10 cellular contexts compared by ENCODE assay signal in genomic region chr19:4042731-4043082, GRCh38. TPM values are rescaled to one million over a fixed set of nuclear protein-coding genes. Genes with fewer than 3 reads are reported as not detected.
DNase-seq lines count a peak whose midpoint lies in the region; ATAC-seq and TF ChIP-seq lines count a peak whose summit lies in the region.
"Had no signal": no experiment of that assay in that cellular context is flagged by ENCODE, and none has a peak within 500 bp of the region (broad histone marks: within the 10 kb centered on the region; RNA-seq: fewer than 3 reads in every experiment).

No MANE protein-coding gene starts in this region.

- ATAC-seq in Right ventricle myocardium superior (ENCODE audit: poor library complexity): peak; percentile 16
- peak; percentile 2 for ATAC-seq in gastroesophageal sphincter
- ATAC-seq in aorta (ENCODE audit: low FRiP score): peak; percentile 27
- ATAC-seq in GM18873 (IDR thresholded peaks at IDR 0.05; ENCODE audit: low FRiP score, unreplicated experiment): no peak
- no peak for ATAC-seq in GM21423 (IDR thresholded peaks at IDR 0.05; ENCODE audit: unreplicated experiment)

- H3K27me3 ChIP-seq in right atrium auricular region: no peaks in the 10 kb centered on the region
- H3K27me3 ChIP-seq in gastroesophageal sphincter: no peaks in the 10 kb centered on the region
- no peaks in the 10 kb centered on the region for H3K27me3 ChIP-seq in neutrophil
- H3K27me3 ChIP-seq in aorta (ENCODE audit: control insufficient read depth in 1 of 2, insufficient read depth in 2 of 2, low read length in 1 of 2): no peaks in the 10 kb centered on the region

- intact Hi-C loops in Right ventricle myocardium superior (cut with DNase I): no loop called here
- intact Hi-C loops in aorta (cut with DNase I): no loop called here

- H3K36me3 ChIP-seq in right atrium auricular region: peaks cover 32% of the 10 kb centered on the region
- H3K36me3 ChIP-seq in gastroesophageal sphincter: peaks cover 0 to 64% of the 10 kb centered on the region in 2 donors
- H3K36me3 ChIP-seq in neutrophil: peaks cover 61% of the 10 kb centered on the region
- no peaks in the 10 kb centered on the region for H3K36me3 ChIP-seq in aorta (ENCODE audit: control insufficient read depth in 1 of 2, insufficient read depth in 2 of 2, low read length in 1 of 2)

- H3K4me1 ChIP-seq in right atrium auricular region (peaks cover 0 to 20% of the 10 kb centered on the region in 2 donors), gastroesophageal sphincter (peaks cover 0 to 48% (median 2%) of the 10 kb centered on the region in 3 donors), neutrophil (ENCODE audit: control insufficient read depth in 1 of 2, insufficient read depth in 1 of 2, low read depth in 1 of 2, low read length in 1 of 2) (no peaks in the 10 kb centered on the region), aorta (ENCODE audit: control insufficient read depth in 1 of 2, insufficient read depth in 2 of 2, low read length in 2 of 2) (no peaks in the 10 kb centered on the region)

- H3K9me3 ChIP-seq in right atrium auricular region (no peaks in the 10 kb centered on the region), gastroesophageal sphincter (no peaks in the 10 kb centered on the region), neutrophil (no peaks in the 10 kb centered on the region), aorta (ENCODE audit: control insufficient read depth, low read length) (no peaks in the 10 kb centered on the region)

- WGBS in gastroesophageal sphincter (ENCODE audit: low coverage in 1 of 2), 2 donors: no CpG with 5 or more reads among the region's 14 CpGs
- 71 to 77% methylated on average over 14 of the region's 14 CpGs for WGBS in aorta, 2 donors

- no peak for TF ChIP-seq EP300 in gastroesophageal sphincter (IDR thresholded peaks at IDR 0.05)

- TF ChIP-seq CTCF in right atrium auricular region (IDR thresholded peaks at IDR 0.05) (no peak), gastroesophageal sphincter (IDR thresholded peaks at IDR 0.05) (no peak), neutrophil (IDR thresholded peaks at IDR 0.05) (no peak)

- DNase-seq in Right ventricle myocardium superior: no peak
- no peak for DNase-seq in right atrium auricular region (ENCODE audit: low spot score)
- no peak for DNase-seq in aorta
- DNase-seq in SIG-M5 treated with dmso at 0.1 percent for 504 hours (lab: John Stamatoyannopoulos, UW; ENCODE audit: unreplicated experiment): no peak
- DNase-seq: GF-D8, NCI-H2171 treated with DMSO at 0.1 percent for 48 hours had no signal

- H3K4me3 ChIP-seq in right atrium auricular region (no peak overlapping the region), gastroesophageal sphincter (no peak overlapping the region), neutrophil (ENCODE audit: low read depth in 1 of 2, low read length in 1 of 2) (no peak overlapping the region), aorta (ENCODE audit: low read length in 2 of 2) (no peak overlapping the region)

- peak overlapping the region in 1 of 2 donors; percentile 4 for H3K27ac ChIP-seq in right atrium auricular region
- H3K27ac ChIP-seq in gastroesophageal sphincter: peak overlapping the region in 3 of 4 donors; percentile 40 to 57 (median 53)
- H3K27ac ChIP-seq in neutrophil: peak overlapping the region; percentile 19
- no peak overlapping the region for H3K27ac ChIP-seq in aorta (ENCODE audit: low read depth in 1 of 2, low read length in 2 of 2)

- TF ChIP-seq POLR2A in gastroesophageal sphincter (IDR thresholded peaks at IDR 0.05): no peak

RNA-seq across cellular contexts. Expression of gene ZBTB7A, which starts 24.0 kb away (rescaled TPM):
- total RNA-seq in Right ventricle myocardium superior (31.4 TPM), right atrium auricular region (10 to 100 TPM; 33.8 to 50.0 TPM), gastroesophageal sphincter (100 to 1,000 TPM in 1 of 4 donors, 10 to 100 TPM in 3; 65.6 to 122 (median 82.4) TPM), aorta (10 to 100 TPM; 50.4 to 53.9 TPM)
- 10 to 100 TPM in 1 of 2 donors, 1 to 10 TPM in 1; 7.8 to 14.5 TPM for polyA plus RNA-seq in aorta

RNA-seq across cellular contexts. Expression of gene PIAS4, which starts 35.2 kb away (rescaled TPM):
- total RNA-seq in Right ventricle myocardium superior (16.7 TPM), right atrium auricular region (10 to 100 TPM; 10.9 to 11.4 TPM), gastroesophageal sphincter (10 to 100 TPM; 15.3 to 26.4 (median 16.8) TPM), aorta (10 to 100 TPM; 14.9 to 20.3 TPM)
- 10 to 100 TPM in 1 of 2 donors, 1 to 10 TPM in 1; 6.5 to 16.8 TPM for polyA plus RNA-seq in aorta

RNA-seq across cellular contexts. Expression of gene EEF2, which starts 57.4 kb away (rescaled TPM):
- total RNA-seq in Right ventricle myocardium superior: 1,974 TPM
- 1,000 to 10,000 TPM; 1,205 to 1,737 TPM for total RNA-seq in right atrium auricular region
- 1,000 to 10,000 TPM; 2,212 to 2,463 (median 2,311) TPM for total RNA-seq in gastroesophageal sphincter
- 1,000 to 10,000 TPM; 1,616 to 1,851 TPM for total RNA-seq in aorta
- 1,000 to 10,000 TPM in 1 of 2 donors, 100 to 1,000 TPM in 1; 969 to 1,197 TPM for polyA plus RNA-seq in aorta

Comparison
In these comparisons a context has a peak if more than half of its experiments do, and no peak if none do; other contexts are left out.
1. ATAC-seq: peak in Right ventricle myocardium superior (single experiment), gastroesophageal sphincter (single experiment) and aorta (single experiment); none in GM18873 (single experiment) and GM21423 (single experiment).
2. H3K27ac ChIP-seq: peak in gastroesophageal sphincter (3 of 4) and neutrophil (single experiment); none in aorta (0 of 2).